28 cellular contexts compared by ENCODE assay signal in genomic region chr2:179057737-179058136, GRCh38. TPM values are rescaled to one million over a fixed set of nuclear protein-coding genes. Genes with fewer than 3 reads are reported as not detected.
DNase-seq lines count a peak whose midpoint lies in the region; ATAC-seq, FAIRE-seq and TF ChIP-seq lines count a peak whose summit lies in the region.
"Had no signal": no experiment of that assay in that cellular context is flagged by ENCODE, and none has a peak within 500 bp of the region (broad histone marks: within the 10 kb centered on the region; RNA-seq: fewer than 3 reads in every experiment).

No MANE protein-coding gene starts in this region.

- no peaks in the 10 kb centered on the region for H3K79me2 ChIP-seq in hepatocyte

- no peak overlapping the region for H3K4me2 ChIP-seq in hepatocyte

- H3K4me3 ChIP-seq in right cardiac atrium (ENCODE audit: low read length) (no peak overlapping the region), hepatocyte (no peak overlapping the region), pancreas (no peak overlapping the region)
- H3K4me3 ChIP-seq: adrenal gland, coronary artery, mucosa of descending colon, SK-N-MC, skin epidermis, uterus had no signal

- H4K20me1 ChIP-seq in hepatocyte (ENCODE audit: insufficient read depth, poor library complexity, severe bottlenecking), result no peaks in the 10 kb centered on the region

- H3K9me3 Mint-ChIP-seq in progenitor cell of endocrine pancreas (ENCODE audit: low read depth), result peaks cover 4% of the 10 kb centered on the region

- peaks cover 25% of the 10 kb centered on the region for H3K4me1 Mint-ChIP-seq in progenitor cell of endocrine pancreas (ENCODE audit: low read depth)
- H3K4me1 Mint-ChIP-seq: activated CD4-positive, alpha-beta T cell treated with anti-CD3 and anti-CD28 coated beads, Interleukin-2, amount 10 ng/mL, durations not matched to agents 24 days and 14 days had no signal

- ATAC-seq in Right ventricle myocardium superior (ENCODE audit: poor library complexity) (peak; percentile 38), right cardiac atrium (no peak), pancreas (no peak), HG02588 (IDR thresholded peaks at IDR 0.05; ENCODE audit: unreplicated experiment) (no peak)
- ATAC-seq: mucosa of descending colon had no signal

- H3K27me3 ChIP-seq in right cardiac atrium (ENCODE audit: control insufficient read depth, insufficient read depth) (no peaks in the 10 kb centered on the region), hepatocyte (no peaks in the 10 kb centered on the region), pancreas (no peaks in the 10 kb centered on the region)
- H3K27me3 ChIP-seq: adrenal gland, BE2C, uterus had no signal

- no peaks in the 10 kb centered on the region for H3K9me2 ChIP-seq in hepatocyte (replicated peaks; ENCODE audit: insufficient read depth)

- no peak overlapping the region for H2AFZ ChIP-seq in hepatocyte

- TF ChIP-seq CTCF in hepatocyte (IDR thresholded peaks at IDR 0.05; ENCODE audit: poor library complexity) (no peak), progenitor cell of endocrine pancreas (IDR thresholded peaks at IDR 0.05; ENCODE audit: unreplicated experiment) (no peak), pancreas (IDR thresholded peaks at IDR 0.05) (no peak)

- no peak for FAIRE-seq in pancreas (lab: Jason Lieb, UNC)
- FAIRE-seq: A204.1, bronchial epithelial cell, GM12891, GM19239, islet of Langerhans had no signal

- DNase-seq in Right ventricle myocardium superior (no peak), right cardiac atrium (no peak), NCI-H82 treated with DMSO at 0.1 percent for 48 hours (lab: John Stamatoyannopoulos, UW; ENCODE audit: unreplicated experiment) (peak; percentile 15), hepatocyte (ENCODE audit: low spot score) (no peak), progenitor cell of endocrine pancreas (ENCODE audit: low spot score, unreplicated experiment) (no peak), pancreas (no peak)
- DNase-seq in stimulated activated CD4-positive, alpha-beta T cell treated with anti-CD3 and anti-CD28 coated beads, Interleukin-4, amount 100 ng/mL, for 4 hours, result no peak
- DNase-seq: activated CD4-positive, alpha-beta T cell treated with anti-CD3 and anti-CD28 coated beads, Interleukin-2, amount 10 ng/mL, durations not matched to agents 24 days and 14 days; activated naive CD4-positive, alpha-beta T cell treated with Interleukin-2 at 50 U/mL for 16 hours; activated T-cell treated with anti-CD3 and anti-CD28 coated beads, Interleukin-2, amount 50 U/mL, for 48 hours; adrenal gland; BE2C; COR-L47; mucosa of descending colon; NCI-H1105 treated with DMSO at 0.1 percent for 48 hours; NCI-H2081; substantia nigra; uterus had no signal

- H3K36me3 ChIP-seq in hepatocyte (replicated peaks; ENCODE audit: insufficient read depth, low read depth) (no peaks in the 10 kb centered on the region), pancreas (no peaks in the 10 kb centered on the region)
- H3K36me3 ChIP-seq: adrenal gland, BE2C, uterus had no signal

- peak overlapping the region; percentile 96 for H3K27ac Mint-ChIP-seq in progenitor cell of endocrine pancreas
- H3K27ac Mint-ChIP-seq: activated CD4-positive, alpha-beta T cell treated with anti-CD3 and anti-CD28 coated beads, Interleukin-2, amount 10 ng/mL, durations not matched to agents 24 days and 14 days had no signal

- H3K36me3 Mint-ChIP-seq in progenitor cell of endocrine pancreas (ENCODE audit: insufficient read depth), result no peaks in the 10 kb centered on the region

- H3K27me3 Mint-ChIP-seq in progenitor cell of endocrine pancreas, result no peaks in the 10 kb centered on the region
- H3K27me3 Mint-ChIP-seq: activated CD4-positive, alpha-beta T cell treated with anti-CD3 and anti-CD28 coated beads, Interleukin-2, amount 10 ng/mL, durations not matched to agents 24 days and 14 days had no signal

- H3K9me3 ChIP-seq in right cardiac atrium (ENCODE audit: control insufficient read depth, low read length), result no peaks in the 10 kb centered on the region
- H3K9me3 ChIP-seq in hepatocyte (ENCODE audit: low read depth), result no peaks in the 10 kb centered on the region
- H3K9me3 ChIP-seq in pancreas, result no peaks in the 10 kb centered on the region
- H3K9me3 ChIP-seq: adrenal gland, BE2C, mucosa of descending colon, uterus had no signal

- intact Hi-C loops in Right ventricle myocardium superior (cut with DNase I), result no loop called here
- intact Hi-C loops in right cardiac atrium (cut with DNase I), result no loop called here
- intact Hi-C loops in pancreas (cut with DNase I), result no loop called here

- peaks cover 4% of the 10 kb centered on the region for H3K4me1 ChIP-seq in right cardiac atrium (ENCODE audit: control insufficient read depth, insufficient read depth, low read length)
- H3K4me1 ChIP-seq in hepatocyte (ENCODE audit: insufficient read depth), result peaks cover 11% of the 10 kb centered on the region
- no peaks in the 10 kb centered on the region for H3K4me1 ChIP-seq in pancreas
- H3K4me1 ChIP-seq: adrenal gland, BE2C, uterus had no signal

- no peak overlapping the region for H3K27ac ChIP-seq in right cardiac atrium (ENCODE audit: low read length)
- H3K27ac ChIP-seq in hepatocyte, result peak overlapping the region; percentile 63
- no peak overlapping the region for H3K27ac ChIP-seq in pancreas
- H3K27ac ChIP-seq: adrenal gland, SK-N-MC, skin epidermis, uterus had no signal

- H3K4me3 Mint-ChIP-seq in progenitor cell of endocrine pancreas (ENCODE audit: low read depth), result no peak overlapping the region
- H3K4me3 Mint-ChIP-seq: activated CD4-positive, alpha-beta T cell treated with anti-CD3 and anti-CD28 coated beads, Interleukin-2, amount 10 ng/mL, durations not matched to agents 24 days and 14 days had no signal

- 84% methylated on average over 5 of the region's 5 CpGs for WGBS in right cardiac atrium
- WGBS in hepatocyte (ENCODE audit: low lambda C conversion rate, missing lambda C conversion rate), result 82% methylated on average over 5 of the region's 5 CpGs
- 79 to 84% methylated on average over 5 of the region's 5 CpGs for WGBS in pancreas, 2 donors

RNA-seq across cellular contexts. Expression of gene CCDC141, which starts 7.8 kb away (rescaled TPM):
- total RNA-seq in Right ventricle myocardium superior, result 136 TPM
- total RNA-seq in right cardiac atrium, result 100 to 1,000 TPM in 1 of 4 donors, 10 to 100 TPM in 3; 67.5 to 128 (median 80.2) TPM
- 18.1 TPM for polyA plus RNA-seq in right cardiac atrium
- 5.0 and 7.2 TPM in 2 replicates for total RNA-seq in hepatocyte
- 3.0 and 3.8 TPM in 2 replicates for polyA plus RNA-seq in hepatocyte
- 14.8 and 18.1 TPM in 2 replicates for total RNA-seq in progenitor cell of endocrine pancreas
- total RNA-seq in pancreas, result 10 to 100 TPM in 1 of 6 donors, 1 to 10 TPM in 5; 3.9 to 11.3 (median 6.4) TPM
- polyA plus RNA-seq in pancreas, result 1 to 10 TPM in 1 of 2 donors, under 1 TPM in 1; 0.66 to 2.4 TPM
- total RNA-seq: bronchial epithelial cell, MCF 10A had no signal
